In genomic region chr5:60504342-60504741, GRCh38 we compare ENCODE assay signal across 16 cellular contexts.
DNase-seq lines count a peak whose midpoint lies in the region; ATAC-seq and TF ChIP-seq lines count a peak whose summit lies in the region.
"Had no signal": no experiment of that assay in that cellular context is flagged by ENCODE, and none has a peak within 500 bp of the region (broad histone marks: within the 10 kb centered on the region; RNA-seq: fewer than 3 reads in every experiment).

No MANE protein-coding gene starts in this region.

- no peak for TF ChIP-seq CTCF in lower lobe of right lung (IDR thresholded peaks at IDR 0.05)

- ATAC-seq in GM18909 (IDR thresholded peaks at IDR 0.05; ENCODE audit: poor library complexity, unreplicated experiment) (peak; percentile 82), GM21717 (IDR thresholded peaks at IDR 0.05; ENCODE audit: unreplicated experiment) (peak; percentile 93), HG03135 (IDR thresholded peaks at IDR 0.05; ENCODE audit: unreplicated experiment) (peak; percentile 58), memory B cell (ENCODE audit: low read depth) (peak; percentile 10), lower lobe of right lung (no peak)
- ATAC-seq: left cardiac atrium, WTC11 had no signal

- no peaks in the 10 kb centered on the region for H3K36me3 Mint-ChIP-seq in memory B cell
- no peaks in the 10 kb centered on the region for H3K36me3 Mint-ChIP-seq in activated naive CD8-positive, alpha-beta T cell treated with anti-CD3 and anti-CD28 coated beads for 36 hours
- H3K36me3 Mint-ChIP-seq: WTC11 had no signal

- no peak overlapping the region for H3K4me3 Mint-ChIP-seq in memory B cell
- no peak overlapping the region for H3K4me3 Mint-ChIP-seq in activated naive CD8-positive, alpha-beta T cell treated with anti-CD3 and anti-CD28 coated beads for 36 hours
- H3K4me3 Mint-ChIP-seq: WTC11 had no signal

- no peak for DNase-seq in memory B cell (ENCODE audit: low spot score in 2 of 2)
- DNase-seq in NCI-H446 (lab: John Stamatoyannopoulos, UW) = no peak
- DNase-seq in lower lobe of right lung = no peak
- no peak for DNase-seq in NCI-H226
- no peak for DNase-seq in activated naive CD8-positive, alpha-beta T cell treated with anti-CD3 and anti-CD28 coated beads for 36 hours
- DNase-seq: activated gamma-delta T cell treated with Interleukin-2 at 50 U/mL for 16 hours; IMR-90; left cardiac atrium; NCI-H2171; Right ventricle myocardium superior; stimulated activated naive CD4-positive, alpha-beta T cell treated with Interleukin-2 at 50 U/mL for 16 hours had no signal

- intact Hi-C loops in lower lobe of right lung (cut with DNase I) = no loop called here

- no peaks in the 10 kb centered on the region for H3K9me3 Mint-ChIP-seq in memory B cell
- H3K9me3 Mint-ChIP-seq in activated naive CD8-positive, alpha-beta T cell treated with anti-CD3 and anti-CD28 coated beads for 36 hours = no peaks in the 10 kb centered on the region

- H3K4me3 ChIP-seq in lower lobe of right lung = no peak overlapping the region

- peaks cover 16% of the 10 kb centered on the region for H3K4me1 Mint-ChIP-seq in memory B cell
- no peaks in the 10 kb centered on the region for H3K4me1 Mint-ChIP-seq in activated naive CD8-positive, alpha-beta T cell treated with anti-CD3 and anti-CD28 coated beads for 36 hours

- H3K27ac ChIP-seq in lower lobe of right lung = no peak overlapping the region
- H3K27ac ChIP-seq: neutrophil had no signal

- no peaks in the 10 kb centered on the region for H3K27me3 Mint-ChIP-seq in memory B cell
- H3K27me3 Mint-ChIP-seq in activated naive CD8-positive, alpha-beta T cell treated with anti-CD3 and anti-CD28 coated beads for 36 hours = no peaks in the 10 kb centered on the region

- no peaks in the 10 kb centered on the region for H3K9me3 ChIP-seq in lower lobe of right lung
- H3K9me3 ChIP-seq: neutrophil had no signal

- H3K4me1 ChIP-seq in lower lobe of right lung = no peaks in the 10 kb centered on the region

- H3K36me3 ChIP-seq in lower lobe of right lung = no peaks in the 10 kb centered on the region
- H3K36me3 ChIP-seq: neutrophil had no signal

- H3K27me3 ChIP-seq in lower lobe of right lung (ENCODE audit: low read depth) = no peaks in the 10 kb centered on the region
- H3K27me3 ChIP-seq: neutrophil had no signal

- H3K27ac Mint-ChIP-seq in memory B cell = no peak overlapping the region
- H3K27ac Mint-ChIP-seq in activated naive CD8-positive, alpha-beta T cell treated with anti-CD3 and anti-CD28 coated beads for 36 hours = no peak overlapping the region
- H3K27ac Mint-ChIP-seq: WTC11 had no signal

Comparison
In these comparisons a context has a peak if more than half of its experiments do, and no peak if none do; other contexts are left out.
1. ATAC-seq: peak in GM18909 (single experiment), GM21717 (single experiment), HG03135 (single experiment) and memory B cell (single experiment); none in lower lobe of right lung (0 of 2).